Comparison of ENCODE assay signal across 10 cellular contexts in the genomic region with DNA sequence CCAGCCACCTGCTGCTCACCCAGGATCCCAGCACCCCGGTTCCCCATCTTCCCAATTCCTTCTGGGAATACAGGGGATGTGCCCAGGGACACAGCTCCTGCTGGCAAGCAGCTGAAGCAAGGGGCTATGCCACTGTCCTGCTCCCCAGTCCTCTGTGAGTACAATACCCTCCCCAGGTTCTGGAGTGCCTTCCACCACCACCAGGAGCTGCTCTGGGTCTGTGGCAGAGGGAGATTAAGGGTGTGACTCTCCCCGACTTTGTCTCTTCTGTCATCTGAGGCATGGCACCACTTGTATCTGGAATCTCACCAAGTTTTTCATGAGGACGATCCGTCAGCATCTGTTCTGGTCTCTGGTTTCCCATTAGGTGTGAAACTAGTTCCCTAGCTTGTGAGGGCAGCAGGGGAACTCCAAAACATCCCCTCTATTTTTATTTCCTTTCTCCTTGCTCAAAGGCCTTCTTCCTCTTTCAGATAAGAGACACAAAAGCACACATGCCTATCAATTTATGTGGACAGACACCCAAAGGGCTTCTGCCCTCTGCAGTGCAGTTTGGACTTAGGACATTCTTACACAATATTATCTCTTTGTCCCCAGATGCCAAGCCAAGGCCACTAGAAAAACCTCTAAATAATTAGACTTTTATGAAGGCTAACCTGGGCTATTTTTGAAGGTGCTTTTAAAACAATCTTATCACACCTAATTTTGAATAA. TPM values are rescaled to one million over a fixed set of nuclear protein-coding genes. Genes with fewer than 3 reads are reported as not detected.
DNase-seq lines count a peak whose midpoint lies in the region; ATAC-seq and TF ChIP-seq lines count a peak whose summit lies in the region.
"Had no signal": no experiment of that assay in that cellular context is flagged by ENCODE, and none has a peak within 500 bp of the region (broad histone marks: within the 10 kb centered on the region; RNA-seq: fewer than 3 reads in every experiment).

No MANE protein-coding gene starts in this region.

- peak overlapping the region; percentile 60 for H3K4me3 Mint-ChIP-seq in Caco-2 (ENCODE audit: unreplicated experiment)
- H3K4me3 Mint-ChIP-seq in activated CD4-positive, alpha-beta T cell treated with anti-CD3 and anti-CD28 coated beads, Interleukin-2, amount 10 ng/mL, durations not matched to agents 7 days and 5 days = no peak overlapping the region
- H3K4me3 Mint-ChIP-seq: activated naive CD8-positive, alpha-beta T cell treated with anti-CD3 and anti-CD28 coated beads, Interleukin-2, amount 10 ng/mL, durations not matched to agents 7 days and 5 days had no signal

- no peaks in the 10 kb centered on the region for H3K27me3 Mint-ChIP-seq in Caco-2 (ENCODE audit: insufficient read depth, unreplicated experiment)
- no peaks in the 10 kb centered on the region for H3K27me3 Mint-ChIP-seq in activated CD4-positive, alpha-beta T cell treated with anti-CD3 and anti-CD28 coated beads, Interleukin-2, amount 10 ng/mL, durations not matched to agents 7 days and 5 days
- H3K27me3 Mint-ChIP-seq: activated naive CD8-positive, alpha-beta T cell treated with anti-CD3 and anti-CD28 coated beads, Interleukin-2, amount 10 ng/mL, durations not matched to agents 7 days and 5 days had no signal

- POLR2A ChIA-PET in Caco-2 (lab: Charles Lee) = interaction anchor here (0.8 to 1.1 kb wide), 3 partner anchors 26 to 35 kb away, joined by 4 read pairs; no protein-coding TSS in a partner anchor
- POLR2A ChIA-PET in activated CD4-positive, alpha-beta T cell treated with anti-CD3 and anti-CD28 coated beads, Interleukin-2, amount 10 ng/mL, durations not matched to agents 7 days and 5 days (lab: Charles Lee) = no interaction called here

- TF ChIP-seq CTCF in Caco-2 (IDR thresholded peaks at IDR 0.05; ENCODE audit: insufficient read depth in 1 of 2, low read depth in 1 of 2, low read length in 1 of 2, severe bottlenecking in 1 of 2, unreplicated experiment in 1 of 2) (peak; percentile 46 to 48), adrenal gland (IDR thresholded peaks at IDR 0.05) (peak in 5 of 6 experiments; percentile 30 to 56 (median 44)), liver (IDR thresholded peaks at IDR 0.05; ENCODE audit: low read depth, low read length, missing input control) (no peak), esophagus squamous epithelium (IDR thresholded peaks at IDR 0.05) (peak in 3 of 6 experiments; percentile 40 to 66 (median 44))

- no peak overlapping the region for H3K4me3 ChIP-seq in Caco-2 (ENCODE audit: low read depth, low read length)
- H3K4me3 ChIP-seq in adrenal gland = no peak overlapping the region
- H3K4me3 ChIP-seq in liver (ENCODE audit: low read depth in 1 of 3, low read length in 3 of 3) = no peak overlapping the region
- no peak overlapping the region for H3K4me3 ChIP-seq in esophagus squamous epithelium

- H3K4me1 Mint-ChIP-seq in Caco-2 (ENCODE audit: low read depth, unreplicated experiment) = peaks cover 40% of the 10 kb centered on the region
- H3K4me1 Mint-ChIP-seq in activated CD4-positive, alpha-beta T cell treated with anti-CD3 and anti-CD28 coated beads, Interleukin-2, amount 10 ng/mL, durations not matched to agents 7 days and 5 days = no peaks in the 10 kb centered on the region
- H3K4me1 Mint-ChIP-seq: activated naive CD8-positive, alpha-beta T cell treated with anti-CD3 and anti-CD28 coated beads, Interleukin-2, amount 10 ng/mL, durations not matched to agents 7 days and 5 days had no signal

- TF ChIP-seq RAD21 in liver (IDR thresholded peaks at IDR 0.05) = peak; percentile 51 to 61

- H3K27ac ChIP-seq in adrenal gland = peak overlapping the region in 4 of 5 donors; percentile 53 to 68 (median 60)
- H3K27ac ChIP-seq in liver (ENCODE audit: low read depth in 1 of 2, low read length in 2 of 2) = peak overlapping the region; percentile 70 to 84
- peak overlapping the region in 2 of 4 donors; percentile 1 to 31 for H3K27ac ChIP-seq in esophagus squamous epithelium

- H3K9me3 Mint-ChIP-seq in Caco-2 (ENCODE audit: unreplicated experiment) = no peaks in the 10 kb centered on the region
- H3K9me3 Mint-ChIP-seq in activated CD4-positive, alpha-beta T cell treated with anti-CD3 and anti-CD28 coated beads, Interleukin-2, amount 10 ng/mL, durations not matched to agents 7 days and 5 days = peaks cover 5% of the 10 kb centered on the region
- H3K9me3 Mint-ChIP-seq: activated naive CD8-positive, alpha-beta T cell treated with anti-CD3 and anti-CD28 coated beads, Interleukin-2, amount 10 ng/mL, durations not matched to agents 7 days and 5 days had no signal

- no peaks in the 10 kb centered on the region for H3K27me3 ChIP-seq in Caco-2 (replicated peaks; ENCODE audit: control insufficient read depth, insufficient read depth, low read length)
- H3K27me3 ChIP-seq in adrenal gland = no peaks in the 10 kb centered on the region
- no peaks in the 10 kb centered on the region for H3K27me3 ChIP-seq in liver (ENCODE audit: control insufficient read depth in 4 of 4, insufficient read depth in 4 of 4, low read length in 3 of 4)
- H3K27me3 ChIP-seq in esophagus squamous epithelium = no peaks in the 10 kb centered on the region

- intact Hi-C loops in Caco-2 (cut with micrococcal nuclease; ENCODE audit: unreplicated experiment) = loop anchor here (1.0 to 2.0 kb wide), 4 partner anchors 16 to 42 kb away; no protein-coding TSS in a partner anchor
- intact Hi-C loops in adrenal gland (cut with DNase I) = no loop called here
- intact Hi-C loops in esophagus squamous epithelium (cut with DNase I) = no loop called here

- H3K36me3 ChIP-seq in Caco-2 (ENCODE audit: control insufficient read depth, insufficient read depth, low read length) (no peaks in the 10 kb centered on the region; the same call in 1 of the 2 replicates), adrenal gland (replicated peaks in 1 of 2) (peaks cover 0 to 10% of the 10 kb centered on the region in 2 donors), liver (ENCODE audit: control insufficient read depth in 4 of 4, insufficient read depth in 3 of 4, low read depth in 1 of 4, low read length in 3 of 4) (peaks cover 0 to 18% (median 13%) of the 10 kb centered on the region in 4 donors), esophagus squamous epithelium (peaks cover 0 to 89% (median 0%) of the 10 kb centered on the region in 3 donors)

- DNase-seq in Caco-2 = peak; percentile 60 to 64
- peak; percentile 27 to 69 (median 56) for DNase-seq in adrenal gland
- no peak for DNase-seq in esophagus squamous epithelium (lab: John Stamatoyannopoulos, UW)
- no peak for DNase-seq in activated CD4-positive, alpha-beta T cell treated with anti-CD3 and anti-CD28 coated beads, Interleukin-2, amount 10 ng/mL, durations not matched to agents 7 days and 5 days
- no peak for DNase-seq in NCI-H2227 treated with DMSO at 0.1 percent for 48 hours (lab: John Stamatoyannopoulos, UW)
- DNase-seq in activated naive CD4-positive, alpha-beta T cell treated with anti-CD3 and anti-CD28 coated beads, Interleukin-2, amount 50 U/mL, for 16 hours = no peak
- DNase-seq: activated naive CD8-positive, alpha-beta T cell treated with anti-CD3 and anti-CD28 coated beads, Interleukin-2, amount 10 ng/mL, durations not matched to agents 7 days and 5 days; SHP77 treated with DMSO at 0.1 percent for 48 hours had no signal

- H3K27ac Mint-ChIP-seq in Caco-2 (ENCODE audit: unreplicated experiment) = peak overlapping the region; percentile 93
- H3K27ac Mint-ChIP-seq in activated CD4-positive, alpha-beta T cell treated with anti-CD3 and anti-CD28 coated beads, Interleukin-2, amount 10 ng/mL, durations not matched to agents 7 days and 5 days = no peak overlapping the region
- H3K27ac Mint-ChIP-seq: activated naive CD8-positive, alpha-beta T cell treated with anti-CD3 and anti-CD28 coated beads, Interleukin-2, amount 10 ng/mL, durations not matched to agents 7 days and 5 days had no signal

- BruUV-seq in Caco-2 (replicated peaks; lab: Mats Ljungman, UMichigan) = TSS peak; percentile 53

- H3K4me1 ChIP-seq in Caco-2 (peaks cover 87% of the 10 kb centered on the region), adrenal gland (replicated peaks in 1 of 2) (peaks cover 24 to 37% of the 10 kb centered on the region in 2 donors), liver (ENCODE audit: control insufficient read depth in 4 of 4, insufficient read depth in 4 of 4, low read length in 3 of 4) (peaks cover 20 to 56% (median 48%) of the 10 kb centered on the region in 4 donors), esophagus squamous epithelium (peaks cover 0 to 34% (median 8%) of the 10 kb centered on the region in 3 donors)

- peak; percentile 67 for ATAC-seq in HG03460 (IDR thresholded peaks at IDR 0.05; ENCODE audit: unreplicated experiment)

- no peak overlapping the region for H3K9ac ChIP-seq in liver (ENCODE audit: low read depth in 1 of 2, low read length in 2 of 2)

- peaks cover 46% of the 10 kb centered on the region for H3K36me3 Mint-ChIP-seq in Caco-2 (ENCODE audit: insufficient read depth, unreplicated experiment)
- H3K36me3 Mint-ChIP-seq in activated CD4-positive, alpha-beta T cell treated with anti-CD3 and anti-CD28 coated beads, Interleukin-2, amount 10 ng/mL, durations not matched to agents 7 days and 5 days (ENCODE audit: low read depth) = peaks cover 14% of the 10 kb centered on the region

- H3K9me3 ChIP-seq in Caco-2 (no peaks in the 10 kb centered on the region), adrenal gland (replicated peaks in 1 of 3) (peaks cover 0 to 6% (median 0%) of the 10 kb centered on the region in 3 donors), liver (ENCODE audit: control insufficient read depth in 4 of 4, low read length in 3 of 4) (no peaks in the 10 kb centered on the region), esophagus squamous epithelium (no peaks in the 10 kb centered on the region)

- CTCF ChIA-PET in Caco-2 (lab: Charles Lee) = interaction anchor here (0.7 to 2.0 kb wide), 5 partner anchors 13 to 93 kb away, joined by 3 to 11 read pairs (median 5); partner anchors contain the start of gene MGST2
- CTCF ChIA-PET in activated CD4-positive, alpha-beta T cell treated with anti-CD3 and anti-CD28 coated beads, Interleukin-2, amount 10 ng/mL, durations not matched to agents 7 days and 5 days (lab: Charles Lee) = no interaction called here

- TF ChIP-seq POLR2A in adrenal gland (IDR thresholded peaks at IDR 0.05) (no peak), esophagus squamous epithelium (IDR thresholded peaks at IDR 0.05) (no peak)

- WGBS in adrenal gland, 4 donors = 17 to 31% (median 28%) methylated on average over 3 to 4 of the region's 4 CpGs
- WGBS in liver = 22% methylated on average over 4 of the region's 4 CpGs
- 25 to 41% methylated on average over 3 to 4 of the region's 4 CpGs for WGBS in esophagus squamous epithelium, 2 donors

TF ChIP-seq in liver, 16 proteins besides CTCF, POLR2A, EP300 and RAD21 (continues in another document):
- TF ChIP-seq FOXA2 (IDR thresholded peaks at IDR 0.05) (peak; percentile 63), RXRA (IDR thresholded peaks at IDR 0.05) (peak; percentile 93), YY1 (IDR thresholded peaks at IDR 0.05) (peak; percentile 66)

RNA-seq across cellular contexts. Expression of gene MGST2, which starts 26.8 kb away (rescaled TPM):
- total RNA-seq in Caco-2 (2022) = 81.7 and 88.4 TPM in 2 replicates
- total RNA-seq in adrenal gland = 100 to 1,000 TPM in 7 of 8 donors, 10 to 100 TPM in 1; 95.5 to 246 (median 122) TPM
- polyA plus RNA-seq in adrenal gland = 100 to 1,000 TPM; 110 to 271 (median 154) TPM
- 10 to 100 TPM; 69.6 to 79.1 TPM for total RNA-seq in liver
- polyA plus RNA-seq in liver = 100 to 1,000 TPM; 102 to 170 TPM
- total RNA-seq in esophagus squamous epithelium = 100 to 1,000 TPM; 105 to 209 (median 158) TPM
- total RNA-seq in activated CD4-positive, alpha-beta T cell treated with anti-CD3 and anti-CD28 coated beads, Interleukin-2, amount 10 ng/mL, durations not matched to agents 7 days and 5 days = 10 to 100 TPM; 22.9 to 25.0 TPM

Comparison
In these comparisons a context has a peak if more than half of its experiments do, and no peak if none do; other contexts are left out.
1. DNase-seq: peak in Caco-2 (2 of 2) and adrenal gland (7 of 7); none in esophagus squamous epithelium (single experiment), activated CD4-positive, alpha-beta T cell treated with anti-CD3 and anti-CD28 coated beads, Interleukin-2, amount 10 ng/mL, durations not matched to agents 7 days and 5 days (single experiment), NCI-H2227 treated with DMSO at 0.1 percent for 48 hours (single experiment) and activated naive CD4-positive, alpha-beta T cell treated with anti-CD3 and anti-CD28 coated beads, Interleukin-2, amount 50 U/mL, for 16 hours (single experiment).